8 cellular contexts compared by ENCODE assay signal in genomic region chr16:3879887-3880564, GRCh38. TPM values are rescaled to one million over a fixed set of nuclear protein-coding genes. Genes with fewer than 3 reads are reported as not detected.
DNase-seq lines count a peak whose midpoint lies in the region; ATAC-seq and TF ChIP-seq lines count a peak whose summit lies in the region.

No MANE protein-coding gene starts in this region.

- H3K27me3 ChIP-seq in A673 (replicated peaks; ENCODE audit: insufficient read depth, low read depth, low read length, poor library complexity) (no peaks in the 10 kb centered on the region), osteoblast (ENCODE audit: insufficient read depth, low read length) (no peaks in the 10 kb centered on the region), upper lobe of left lung (no peaks in the 10 kb centered on the region)

- peaks cover 48% of the 10 kb centered on the region for H3K79me2 ChIP-seq in osteoblast (ENCODE audit: insufficient read depth, low read length)

- ATAC-seq in GM18520 (IDR thresholded peaks at IDR 0.05; ENCODE audit: unreplicated experiment) (peak; percentile 34), HG03108 (IDR thresholded peaks at IDR 0.05; ENCODE audit: unreplicated experiment) (peak; percentile 47), upper lobe of left lung (ENCODE audit: low FRiP score in 2 of 2) (peak; percentile 84 to 85)

- H3K27ac ChIP-seq in A673 (ENCODE audit: low read depth, low read length, poor library complexity, severe bottlenecking) (peak overlapping the region; percentile 92), osteoblast (ENCODE audit: low read depth, low read length) (no peak overlapping the region), upper lobe of left lung (peak overlapping the region; percentile 84 to 97 (median 88))

- H3K4me3 ChIP-seq in A673 (ENCODE audit: low read depth, low read length, poor library complexity, severe bottlenecking) = peak overlapping the region; percentile 94
- H3K4me3 ChIP-seq in osteoblast (ENCODE audit: insufficient read depth, low read length) = peak overlapping the region; percentile 84
- H3K4me3 ChIP-seq in upper lobe of left lung = peak overlapping the region; percentile 54 to 98 (median 83)

- CTCF ChIA-PET in A673 (lab: Charles Lee) = interaction anchor here (0.7 kb wide), 1 partner anchor 374 kb away, joined by 3 read pairs; no protein-coding TSS in a partner anchor

- H2AFZ ChIP-seq in osteoblast (ENCODE audit: low read length) = no peak overlapping the region

- peak overlapping the region; percentile 96 for H3K4me2 ChIP-seq in osteoblast (ENCODE audit: insufficient read depth, low read length)

- DNase-seq in A673 (ENCODE audit: low spot score) = peak; percentile 74
- peak; percentile 58 for DNase-seq in RPMI7951 (ENCODE audit: low read depth)
- DNase-seq in activated gamma-delta T cell treated with anti-CD3 and anti-CD28 coated beads, Interleukin-2, amount 50 U/mL, for 16 hours (ENCODE audit: low read depth) = peak; percentile 55
- DNase-seq in glomerular visceral epithelial cell (ENCODE audit: extremely low spot score) = peak; percentile 62
- peak; percentile 97 for DNase-seq in osteoblast (ENCODE audit: insufficient read length, low spot score, missing footprints)
- peak; percentile 86 to 95 for DNase-seq in upper lobe of left lung

- WGBS in upper lobe of left lung, 2 donors = 1% methylated on average over 44 of the region's 117 CpGs; no CpG with 5 or more reads in 1 of the 2 donors

- H3K36me3 ChIP-seq in A673 (ENCODE audit: insufficient read depth, low read length, poor library complexity, severe bottlenecking) (no peaks in the 10 kb centered on the region), osteoblast (ENCODE audit: insufficient read depth, low read length) (peaks cover 4% of the 10 kb centered on the region), upper lobe of left lung (no peaks in the 10 kb centered on the region)

- no peak for TF ChIP-seq CTCF in A673 (conservative IDR thresholded peaks at IDR 0.05; ENCODE audit: low read depth, low read length)
- no peak for TF ChIP-seq CTCF in osteoblast (IDR thresholded peaks at IDR 0.05; ENCODE audit: extremely low read depth, low read depth, low read length)
- peak in 4 of 6 experiments; percentile 21 to 52 (median 32) for TF ChIP-seq CTCF in upper lobe of left lung (IDR thresholded peaks at IDR 0.05)

- H4K20me1 ChIP-seq in osteoblast (ENCODE audit: insufficient read depth, low read length) = peaks cover 46% of the 10 kb centered on the region

- no peak for TF ChIP-seq EP300 in upper lobe of left lung (IDR thresholded peaks at IDR 0.05)

- intact Hi-C loops in A673 (cut with micrococcal nuclease; ENCODE audit: unreplicated experiment) = loop anchor here (10.0 kb wide), 1 partner anchor 185 kb away; no protein-coding TSS in a partner anchor

- POLR2A ChIA-PET in A673 (lab: Charles Lee; ENCODE audit: low non-redundant PET) = no interaction called here

- no peaks in the 10 kb centered on the region for H3K9me3 ChIP-seq in A673 (ENCODE audit: low read depth, low read length, poor library complexity, severe bottlenecking)
- H3K9me3 ChIP-seq in osteoblast (ENCODE audit: low read depth, low read length) = no peaks in the 10 kb centered on the region
- no peaks in the 10 kb centered on the region for H3K9me3 ChIP-seq in upper lobe of left lung

- BruUV-seq in A673 (replicated peaks; lab: Mats Ljungman, UMichigan) = no TSS peak

- H3K4me1 ChIP-seq in A673 (ENCODE audit: insufficient read depth, low read length, poor library complexity, severe bottlenecking) (peaks cover 43% of the 10 kb centered on the region), osteoblast (ENCODE audit: insufficient read depth, low read length) (peaks cover 23% of the 10 kb centered on the region), upper lobe of left lung (peaks cover 36 to 50% (median 41%) of the 10 kb centered on the region in 4 donors)

- TF ChIP-seq POLR2A in upper lobe of left lung (IDR thresholded peaks at IDR 0.05) = no peak

RNA-seq across cellular contexts. Expression of gene CREBBP, which starts 0.5 kb away (rescaled TPM):
- 76.1 and 79.6 TPM in 2 replicates for total RNA-seq in A673 (2021)
- 6.5 and 6.8 TPM in 2 replicates for total RNA-seq in RPMI7951 (2014; rRNA removed; shearing (Covaris generic))
- total RNA-seq in osteoblast = 28.2 and 30.9 TPM in 2 replicates
- 100 to 1,000 TPM in 3 of 6 donors, 10 to 100 TPM in 3; 54.1 to 175 (median 99.2) TPM for total RNA-seq in upper lobe of left lung

Comparison
In these comparisons a context has a peak if more than half of its experiments do, and no peak if none do; other contexts are left out.
1. CTCF ChIP-seq: peak in upper lobe of left lung (4 of 6); none in A673 (single experiment) and osteoblast (single experiment).
2. ATAC-seq: peak in every context shown above with its lines; median percentile 84 in upper lobe of left lung; 47 in HG03108; 34 in GM18520.
3. Peak in every context shown above with its lines, with median percentiles within 50 percentile points of each other: DNase-seq and H3K4me3 ChIP-seq.